In genomic region chr20:38875170-38875993, GRCh38 we compare ENCODE assay signal across 8 cellular contexts. TPM values are rescaled to one million over a fixed set of nuclear protein-coding genes. Genes with fewer than 3 reads are reported as not detected.
DNase-seq lines count a peak whose midpoint lies in the region; ATAC-seq, FAIRE-seq and TF ChIP-seq lines count a peak whose summit lies in the region.

No MANE protein-coding gene starts in this region.

- DNase-seq in RWPE2 (ENCODE audit: low spot score) (peak; percentile 66), astrocyte (ENCODE audit: low read depth) (no peak), posterior vena cava (ENCODE audit: low spot score) (peak; percentile 63), NCI-H69 (lab: John Stamatoyannopoulos, UW) (no peak), HCEC 1CT (no peak), HEK293T (ENCODE audit: extremely low spot score) (no peak)

- H3K27ac ChIP-seq in RWPE2 (ENCODE audit: poor library complexity, severe bottlenecking) (no peak overlapping the region), astrocyte (ENCODE audit: low read depth, low read length) (no peak overlapping the region)

- TF ChIP-seq CTCF in RWPE2 (IDR thresholded peaks at IDR 0.05; ENCODE audit: poor library complexity, severe bottlenecking), result no peak
- no peak for TF ChIP-seq CTCF in astrocyte (IDR thresholded peaks at IDR 0.05; ENCODE audit: insufficient read depth, low read depth, low read length)

- H3K36me3 ChIP-seq in RWPE2 (ENCODE audit: low read depth) (no peaks in the 10 kb centered on the region), astrocyte (ENCODE audit: insufficient read depth, low read length) (no peaks in the 10 kb centered on the region)

- H3K4me2 ChIP-seq in astrocyte (ENCODE audit: low read length), result no peak overlapping the region

- H3K4me1 ChIP-seq in RWPE2 (ENCODE audit: insufficient read depth, poor library complexity, severe bottlenecking), result peaks cover 17% of the 10 kb centered on the region
- no peaks in the 10 kb centered on the region for H3K4me1 ChIP-seq in astrocyte (ENCODE audit: insufficient read depth, low read length)

- no peaks in the 10 kb centered on the region for H3K9me3 ChIP-seq in RWPE2 (ENCODE audit: severe bottlenecking)
- H3K9me3 ChIP-seq in astrocyte (ENCODE audit: insufficient read depth, low read depth, low read length), result no peaks in the 10 kb centered on the region

- H3K9ac ChIP-seq in astrocyte (ENCODE audit: low read length), result no peak overlapping the region

- no peak overlapping the region for H3K27ac Mint-ChIP-seq in astrocyte (ENCODE audit: unreplicated experiment)

- H3K27me3 ChIP-seq in RWPE2 (ENCODE audit: insufficient read depth, poor library complexity, severe bottlenecking), result no peaks in the 10 kb centered on the region
- peaks cover 5% of the 10 kb centered on the region for H3K27me3 ChIP-seq in astrocyte (ENCODE audit: insufficient read depth, low read length)

- FAIRE-seq in astrocyte (lab: Jason Lieb, UNC), result no peak

- intact Hi-C loops in posterior vena cava (cut with DNase I), result no loop called here

- no peak overlapping the region for H2AFZ ChIP-seq in astrocyte (ENCODE audit: low read depth, low read length)

- ATAC-seq in GM19023 (IDR thresholded peaks at IDR 0.05; ENCODE audit: unreplicated experiment), result peak; percentile 61
- ATAC-seq in HG02884 (IDR thresholded peaks at IDR 0.05; ENCODE audit: unreplicated experiment), result peak; percentile 64
- ATAC-seq in RWPE2 (ENCODE audit: low read depth), result no peak

- POLR2A ChIA-PET in HEK293T (lab: Yijun Ruan, JAX), result no interaction called here

- H3K36me3 Mint-ChIP-seq in astrocyte (ENCODE audit: low read depth, unreplicated experiment), result peaks cover 4% of the 10 kb centered on the region

- H3K9me3 Mint-ChIP-seq in astrocyte (ENCODE audit: unreplicated experiment), result peaks cover 2% of the 10 kb centered on the region

- H4K20me1 ChIP-seq in astrocyte (ENCODE audit: insufficient read depth, low read length), result no peaks in the 10 kb centered on the region

- peak overlapping the region; percentile 68 for H3K4me3 Mint-ChIP-seq in astrocyte (ENCODE audit: unreplicated experiment)

- CTCF ChIA-PET in HEK293T (lab: Yijun Ruan, JAX), result no interaction called here

- H3K4me1 Mint-ChIP-seq in astrocyte (ENCODE audit: low read depth, unreplicated experiment), result peaks cover 9% of the 10 kb centered on the region

- H3K4me3 ChIP-seq in RWPE2 (ENCODE audit: severe bottlenecking), result no peak overlapping the region
- no peak overlapping the region for H3K4me3 ChIP-seq in astrocyte (ENCODE audit: insufficient read depth, low read depth, low read length)

- no peaks in the 10 kb centered on the region for H3K79me2 ChIP-seq in astrocyte (ENCODE audit: insufficient read depth, low read length)

- peaks cover 20% of the 10 kb centered on the region for H3K27me3 Mint-ChIP-seq in astrocyte (ENCODE audit: low read depth, unreplicated experiment)

TF ChIP-seq in HEK293T, 16 proteins besides CTCF, POLR2A, EP300 and RAD21:
- TF ChIP-seq CTBP1 (IDR thresholded peaks at IDR 0.05; ENCODE audit: borderline replicate concordance) (no peak), TARDBP (IDR thresholded peaks at IDR 0.05) (no peak), HDGF (IDR thresholded peaks at IDR 0.05; ENCODE audit: borderline replicate concordance) (no peak), PKNOX1 (IDR thresholded peaks at IDR 0.05) (no peak), FOXA1 (IDR thresholded peaks at IDR 0.05) (no peak), ZNF384 (IDR thresholded peaks at IDR 0.05) (no peak), BHLHE40 (IDR thresholded peaks at IDR 0.05; ENCODE audit: borderline replicate concordance) (no peak), LEF1 (IDR thresholded peaks at IDR 0.05; ENCODE audit: borderline replicate concordance) (no peak), SUZ12 (IDR thresholded peaks at IDR 0.05) (no peak), SP1 (IDR thresholded peaks at IDR 0.05) (no peak), FOXM1 (IDR thresholded peaks at IDR 0.05; ENCODE audit: borderline replicate concordance) (no peak), ARNT (IDR thresholded peaks at IDR 0.05) (no peak), L3MBTL2 (conservative IDR thresholded peaks at IDR 0.05) (no peak), ELF4 (IDR thresholded peaks at IDR 0.05) (no peak)

RNA-seq across cellular contexts. Expression of gene FAM83D, which starts 50.8 kb away (rescaled TPM):
- total RNA-seq in astrocyte (2.1 and 3.3 TPM in 2 replicates), posterior vena cava (10 to 100 TPM; 72.1 to 94.3 TPM)

Comparison
In these comparisons a context has a peak if more than half of its experiments do, and no peak if none do; other contexts are left out.
1. DNase-seq: peak in RWPE2 (single experiment) and posterior vena cava (single experiment); none in astrocyte (single experiment), NCI-H69 (single experiment), HCEC 1CT (single experiment) and HEK293T (single experiment).
2. RNA of gene FAM83D, which starts 50.8 kb away (total RNA-seq): 72.1 to 94.3 TPM in posterior vena cava; 2.1 to 3.3 TPM in astrocyte; every median in the first group is over 10 times any median in the second.